In the genomic region with DNA sequence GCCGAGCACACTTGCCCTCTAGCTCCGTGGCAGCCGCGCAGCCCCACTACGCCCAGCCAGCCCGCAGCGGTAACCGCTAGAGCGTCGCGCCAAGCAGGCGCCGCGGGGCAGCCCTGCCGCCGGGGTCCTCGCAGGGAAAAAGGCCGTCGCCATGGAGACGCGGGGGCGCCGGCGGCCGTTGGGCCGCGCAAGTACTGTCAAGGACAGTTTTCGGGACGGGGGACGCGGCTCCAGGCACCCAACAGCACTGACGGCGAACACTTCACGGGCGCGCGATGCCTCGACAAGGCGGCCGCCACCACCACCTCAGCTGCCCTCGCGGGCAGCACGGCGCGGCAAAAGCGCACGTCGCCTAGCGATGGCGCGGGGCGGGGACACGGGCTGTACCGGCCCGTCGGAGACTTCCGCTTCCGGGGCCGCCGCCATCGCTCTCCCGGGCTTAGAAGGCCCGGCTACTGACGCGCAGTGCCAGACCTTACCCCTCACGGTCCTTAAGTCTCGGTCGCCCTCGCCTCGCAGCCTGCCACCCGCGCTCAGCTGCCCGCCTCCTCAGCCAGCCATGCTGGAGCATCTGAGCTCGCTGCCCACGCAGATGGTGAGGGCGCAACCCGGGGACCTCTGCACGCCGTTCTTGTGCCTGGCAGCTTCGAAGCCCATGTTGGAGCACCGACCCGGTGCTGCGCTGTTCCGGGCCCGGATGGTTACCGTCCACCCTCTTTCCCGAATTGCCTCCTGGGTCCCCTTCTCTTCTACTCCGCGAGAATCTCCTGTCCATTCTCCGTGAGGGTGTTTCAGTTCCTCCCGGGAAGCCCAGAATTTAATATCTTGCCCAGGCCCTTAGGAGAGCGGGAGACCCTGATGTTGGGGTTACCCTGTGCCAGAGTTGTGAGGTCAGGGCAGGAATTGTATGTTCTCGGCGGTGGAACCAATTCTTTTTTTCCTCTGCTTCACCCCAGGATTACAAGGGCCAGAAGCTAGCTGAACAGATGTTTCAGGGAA, we compare ENCODE assay signal across 1 cellular context.
TF ChIP-seq lines count a peak whose summit lies in the region.

A gene with protein sequence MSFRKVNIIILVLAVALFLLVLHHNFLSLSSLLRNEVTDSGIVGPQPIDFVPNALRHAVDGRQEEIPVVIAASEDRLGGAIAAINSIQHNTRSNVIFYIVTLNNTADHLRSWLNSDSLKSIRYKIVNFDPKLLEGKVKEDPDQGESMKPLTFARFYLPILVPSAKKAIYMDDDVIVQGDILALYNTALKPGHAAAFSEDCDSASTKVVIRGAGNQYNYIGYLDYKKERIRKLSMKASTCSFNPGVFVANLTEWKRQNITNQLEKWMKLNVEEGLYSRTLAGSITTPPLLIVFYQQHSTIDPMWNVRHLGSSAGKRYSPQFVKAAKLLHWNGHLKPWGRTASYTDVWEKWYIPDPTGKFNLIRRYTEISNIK (minus strand): TSS at position 104 of the 999 bp plus-strand sequence. CDS start 5,331 bp downstream, outside the sequence.
A gene (plus strand): TSS at position 419 of the 999 bp plus-strand sequence. CDS start 141 bp downstream, at position 560.

TF ChIP-seq in K562, 482 proteins besides CTCF, POLR2A, EP300 and RAD21 (continued from another document and continues in another):
- TF ChIP-seq ZFX (CRISPR knock-in tag; IDR thresholded peaks at IDR 0.05) (peak; percentile 77), TSC22D4 (tag; IDR thresholded peaks at IDR 0.05) (no peak), HIVEP1 (CRISPR knock-in tag; IDR thresholded peaks at IDR 0.05) (no peak), ZZZ3 (IDR thresholded peaks at IDR 0.05) (no peak; the same call in 1 of the 2 replicates), BRD4 (IDR thresholded peaks at IDR 0.05) (no peak), NR2C1 (IDR thresholded peaks at IDR 0.05) (peak; percentile 96), NR2C1 (tag; IDR thresholded peaks at IDR 0.05) (peak; percentile 97), GATAD2A (IDR thresholded peaks at IDR 0.05) (no peak), HDAC3 (IDR thresholded peaks at IDR 0.05; ENCODE audit: borderline replicate concordance, partially characterized antibody) (no peak), ZNF146 (CRISPR knock-in tag; IDR thresholded peaks at IDR 0.05; ENCODE audit: unreplicated experiment) (no peak), MAFF (IDR thresholded peaks at IDR 0.05; ENCODE audit: low read length) (no peak), FOXK2 (conservative IDR thresholded peaks at IDR 0.05 in 1 of 2, IDR thresholded peaks at IDR 0.05 in 1 of 2; ENCODE audit: low read depth in 2 of 2) (peak in 1 of 2 experiments; percentile 30; a peak in 1 of 4 replicates), GABPB1 (CRISPR knock-in tag; IDR thresholded peaks at IDR 0.05) (peak; percentile 94), PPARD (CRISPR knock-in tag; IDR thresholded peaks at IDR 0.05) (no peak), PCBP2 (IDR thresholded peaks at IDR 0.05; ENCODE audit: low read depth, low read length, poor library complexity, severe bottlenecking) (no peak), ZEB2 (IDR thresholded peaks at IDR 0.05) (0 out of 2 replicates have a peak, but pooled peaks have one; percentile 26), SREBF2 (CRISPR knock-in tag; IDR thresholded peaks at IDR 0.05) (no peak), RFX1 (IDR thresholded peaks at IDR 0.05) (peak; percentile 96), ZNF57 (CRISPR knock-in tag; IDR thresholded peaks at IDR 0.05) (no peak), ZKSCAN3 (CRISPR knock-in tag; IDR thresholded peaks at IDR 0.05) (no peak), ZNF778 (CRISPR knock-in tag; IDR thresholded peaks at IDR 0.05) (no peak), KLF13 (tag; IDR thresholded peaks at IDR 0.05; ENCODE audit: borderline replicate concordance, low read depth) (no peak), ILK (tag; IDR thresholded peaks at IDR 0.05; ENCODE audit: borderline replicate concordance, low read depth) (no peak), ZNF408 (CRISPR knock-in tag; IDR thresholded peaks at IDR 0.05; ENCODE audit: low read depth) (no peak), MYC (IDR thresholded peaks at IDR 0.05; ENCODE audit: low read depth, low read length) (peak; percentile 69), MYC (CRISPR knock-in tag; IDR thresholded peaks at IDR 0.05; ENCODE audit: borderline replicate concordance, low read depth) (peak; percentile 41; the same call in 1 of the 2 replicates), KLF1 (tag; IDR thresholded peaks at IDR 0.05) (no peak)
- TF ChIP-seq, protein P1, sequence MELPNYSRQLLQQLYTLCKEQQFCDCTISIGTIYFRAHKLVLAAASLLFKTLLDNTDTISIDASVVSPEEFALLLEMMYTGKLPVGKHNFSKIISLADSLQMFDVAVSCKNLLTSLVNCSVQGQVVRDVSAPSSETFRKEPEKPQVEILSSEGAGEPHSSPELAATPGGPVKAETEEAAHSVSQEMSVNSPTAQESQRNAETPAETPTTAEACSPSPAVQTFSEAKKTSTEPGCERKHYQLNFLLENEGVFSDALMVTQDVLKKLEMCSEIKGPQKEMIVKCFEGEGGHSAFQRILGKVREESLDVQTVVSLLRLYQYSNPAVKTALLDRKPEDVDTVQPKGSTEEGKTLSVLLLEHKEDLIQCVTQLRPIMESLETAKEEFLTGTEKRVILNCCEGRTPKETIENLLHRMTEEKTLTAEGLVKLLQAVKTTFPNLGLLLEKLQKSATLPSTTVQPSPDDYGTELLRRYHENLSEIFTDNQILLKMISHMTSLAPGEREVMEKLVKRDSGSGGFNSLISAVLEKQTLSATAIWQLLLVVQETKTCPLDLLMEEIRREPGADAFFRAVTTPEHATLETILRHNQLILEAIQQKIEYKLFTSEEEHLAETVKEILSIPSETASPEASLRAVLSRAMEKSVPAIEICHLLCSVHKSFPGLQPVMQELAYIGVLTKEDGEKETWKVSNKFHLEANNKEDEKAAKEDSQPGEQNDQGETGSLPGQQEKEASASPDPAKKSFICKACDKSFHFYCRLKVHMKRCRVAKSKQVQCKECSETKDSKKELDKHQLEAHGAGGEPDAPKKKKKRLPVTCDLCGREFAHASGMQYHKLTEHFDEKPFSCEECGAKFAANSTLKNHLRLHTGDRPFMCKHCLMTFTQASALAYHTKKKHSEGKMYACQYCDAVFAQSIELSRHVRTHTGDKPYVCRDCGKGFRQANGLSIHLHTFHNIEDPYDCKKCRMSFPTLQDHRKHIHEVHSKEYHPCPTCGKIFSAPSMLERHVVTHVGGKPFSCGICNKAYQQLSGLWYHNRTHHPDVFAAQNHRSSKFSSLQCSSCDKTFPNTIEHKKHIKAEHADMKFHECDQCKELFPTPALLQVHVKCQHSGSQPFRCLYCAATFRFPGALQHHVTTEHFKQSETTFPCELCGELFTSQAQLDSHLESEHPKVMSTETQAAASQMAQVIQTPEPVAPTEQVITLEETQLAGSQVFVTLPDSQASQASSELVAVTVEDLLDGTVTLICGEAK (IDR thresholded peaks at IDR 0.05): peak; percentile 96
- TF ChIP-seq, protein P1 (CRISPR knock-in tag; IDR thresholded peaks at IDR 0.05): no peak
- TF ChIP-seq, protein P2, sequence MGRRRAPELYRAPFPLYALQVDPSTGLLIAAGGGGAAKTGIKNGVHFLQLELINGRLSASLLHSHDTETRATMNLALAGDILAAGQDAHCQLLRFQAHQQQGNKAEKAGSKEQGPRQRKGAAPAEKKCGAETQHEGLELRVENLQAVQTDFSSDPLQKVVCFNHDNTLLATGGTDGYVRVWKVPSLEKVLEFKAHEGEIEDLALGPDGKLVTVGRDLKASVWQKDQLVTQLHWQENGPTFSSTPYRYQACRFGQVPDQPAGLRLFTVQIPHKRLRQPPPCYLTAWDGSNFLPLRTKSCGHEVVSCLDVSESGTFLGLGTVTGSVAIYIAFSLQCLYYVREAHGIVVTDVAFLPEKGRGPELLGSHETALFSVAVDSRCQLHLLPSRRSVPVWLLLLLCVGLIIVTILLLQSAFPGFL (CRISPR knock-in tag; IDR thresholded peaks at IDR 0.05): no peak
- TF ChIP-seq, protein P3, sequence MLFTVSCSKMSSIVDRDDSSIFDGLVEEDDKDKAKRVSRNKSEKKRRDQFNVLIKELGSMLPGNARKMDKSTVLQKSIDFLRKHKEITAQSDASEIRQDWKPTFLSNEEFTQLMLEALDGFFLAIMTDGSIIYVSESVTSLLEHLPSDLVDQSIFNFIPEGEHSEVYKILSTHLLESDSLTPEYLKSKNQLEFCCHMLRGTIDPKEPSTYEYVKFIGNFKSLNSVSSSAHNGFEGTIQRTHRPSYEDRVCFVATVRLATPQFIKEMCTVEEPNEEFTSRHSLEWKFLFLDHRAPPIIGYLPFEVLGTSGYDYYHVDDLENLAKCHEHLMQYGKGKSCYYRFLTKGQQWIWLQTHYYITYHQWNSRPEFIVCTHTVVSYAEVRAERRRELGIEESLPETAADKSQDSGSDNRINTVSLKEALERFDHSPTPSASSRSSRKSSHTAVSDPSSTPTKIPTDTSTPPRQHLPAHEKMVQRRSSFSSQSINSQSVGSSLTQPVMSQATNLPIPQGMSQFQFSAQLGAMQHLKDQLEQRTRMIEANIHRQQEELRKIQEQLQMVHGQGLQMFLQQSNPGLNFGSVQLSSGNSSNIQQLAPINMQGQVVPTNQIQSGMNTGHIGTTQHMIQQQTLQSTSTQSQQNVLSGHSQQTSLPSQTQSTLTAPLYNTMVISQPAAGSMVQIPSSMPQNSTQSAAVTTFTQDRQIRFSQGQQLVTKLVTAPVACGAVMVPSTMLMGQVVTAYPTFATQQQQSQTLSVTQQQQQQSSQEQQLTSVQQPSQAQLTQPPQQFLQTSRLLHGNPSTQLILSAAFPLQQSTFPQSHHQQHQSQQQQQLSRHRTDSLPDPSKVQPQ (CRISPR knock-in tag; IDR thresholded peaks at IDR 0.05; ENCODE audit: borderline replicate concordance): no peak
- TF ChIP-seq, protein P4, sequence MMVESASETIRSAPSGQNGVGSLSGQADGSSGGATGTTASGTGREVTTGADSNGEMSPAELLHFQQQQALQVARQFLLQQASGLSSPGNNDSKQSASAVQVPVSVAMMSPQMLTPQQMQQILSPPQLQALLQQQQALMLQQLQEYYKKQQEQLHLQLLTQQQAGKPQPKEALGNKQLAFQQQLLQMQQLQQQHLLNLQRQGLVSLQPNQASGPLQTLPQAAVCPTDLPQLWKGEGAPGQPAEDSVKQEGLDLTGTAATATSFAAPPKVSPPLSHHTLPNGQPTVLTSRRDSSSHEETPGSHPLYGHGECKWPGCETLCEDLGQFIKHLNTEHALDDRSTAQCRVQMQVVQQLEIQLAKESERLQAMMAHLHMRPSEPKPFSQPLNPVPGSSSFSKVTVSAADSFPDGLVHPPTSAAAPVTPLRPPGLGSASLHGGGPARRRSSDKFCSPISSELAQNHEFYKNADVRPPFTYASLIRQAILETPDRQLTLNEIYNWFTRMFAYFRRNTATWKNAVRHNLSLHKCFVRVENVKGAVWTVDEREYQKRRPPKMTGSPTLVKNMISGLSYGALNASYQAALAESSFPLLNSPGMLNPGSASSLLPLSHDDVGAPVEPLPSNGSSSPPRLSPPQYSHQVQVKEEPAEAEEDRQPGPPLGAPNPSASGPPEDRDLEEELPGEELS (CRISPR knock-in tag; IDR thresholded peaks at IDR 0.05; ENCODE audit: borderline replicate concordance): 0 out of 2 replicates have a peak, but pooled peaks have one; percentile 23
- TF ChIP-seq, protein P5, sequence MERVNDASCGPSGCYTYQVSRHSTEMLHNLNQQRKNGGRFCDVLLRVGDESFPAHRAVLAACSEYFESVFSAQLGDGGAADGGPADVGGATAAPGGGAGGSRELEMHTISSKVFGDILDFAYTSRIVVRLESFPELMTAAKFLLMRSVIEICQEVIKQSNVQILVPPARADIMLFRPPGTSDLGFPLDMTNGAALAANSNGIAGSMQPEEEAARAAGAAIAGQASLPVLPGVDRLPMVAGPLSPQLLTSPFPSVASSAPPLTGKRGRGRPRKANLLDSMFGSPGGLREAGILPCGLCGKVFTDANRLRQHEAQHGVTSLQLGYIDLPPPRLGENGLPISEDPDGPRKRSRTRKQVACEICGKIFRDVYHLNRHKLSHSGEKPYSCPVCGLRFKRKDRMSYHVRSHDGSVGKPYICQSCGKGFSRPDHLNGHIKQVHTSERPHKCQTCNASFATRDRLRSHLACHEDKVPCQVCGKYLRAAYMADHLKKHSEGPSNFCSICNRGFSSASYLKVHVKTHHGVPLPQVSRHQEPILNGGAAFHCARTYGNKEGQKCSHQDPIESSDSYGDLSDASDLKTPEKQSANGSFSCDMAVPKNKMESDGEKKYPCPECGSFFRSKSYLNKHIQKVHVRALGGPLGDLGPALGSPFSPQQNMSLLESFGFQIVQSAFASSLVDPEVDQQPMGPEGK (CRISPR knock-in tag; IDR thresholded peaks at IDR 0.05; ENCODE audit: borderline replicate concordance): no peak
- TF ChIP-seq, protein P6, sequence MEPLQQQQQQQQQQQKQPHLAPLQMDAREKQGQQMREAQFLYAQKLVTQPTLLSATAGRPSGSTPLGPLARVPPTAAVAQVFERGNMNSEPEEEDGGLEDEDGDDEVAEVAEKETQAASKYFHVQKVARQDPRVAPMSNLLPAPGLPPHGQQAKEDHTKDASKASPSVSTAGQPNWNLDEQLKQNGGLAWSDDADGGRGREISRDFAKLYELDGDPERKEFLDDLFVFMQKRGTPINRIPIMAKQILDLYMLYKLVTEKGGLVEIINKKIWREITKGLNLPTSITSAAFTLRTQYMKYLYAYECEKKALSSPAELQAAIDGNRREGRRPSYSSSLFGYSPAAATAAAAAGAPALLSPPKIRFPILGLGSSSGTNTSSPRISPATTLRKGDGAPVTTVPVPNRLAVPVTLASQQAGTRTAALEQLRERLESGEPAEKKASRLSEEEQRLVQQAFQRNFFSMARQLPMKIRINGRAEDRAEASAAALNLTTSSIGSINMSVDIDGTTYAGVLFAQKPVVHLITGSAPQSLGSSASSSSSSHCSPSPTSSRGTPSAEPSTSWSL (CRISPR knock-in tag; IDR thresholded peaks at IDR 0.05; ENCODE audit: borderline replicate concordance): no peak
